In the genomic region with DNA sequence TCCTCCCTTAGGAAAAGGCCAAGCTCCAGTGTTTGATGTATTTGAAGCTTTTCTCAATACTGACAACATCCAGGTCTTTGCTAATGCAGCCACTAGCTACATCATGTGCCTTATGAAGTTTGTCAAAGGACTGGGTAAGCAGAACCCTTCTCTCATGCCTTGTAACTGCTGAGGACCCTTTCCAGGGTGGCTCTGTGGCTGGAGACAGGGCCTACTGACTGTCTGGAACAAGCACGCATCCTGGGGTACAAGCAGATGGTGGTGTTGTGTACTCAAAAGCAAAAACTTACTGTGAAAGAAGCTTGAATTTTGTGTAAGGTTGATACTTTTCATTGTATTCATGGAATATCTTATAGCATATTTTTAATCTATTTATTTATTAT, we compare ENCODE assay signal across 23 cellular contexts.
"Had no signal": no experiment of that assay in that cellular context is flagged by ENCODE, and none has a peak within 500 bp of the region (broad histone marks: within the 10 kb centered on the region; RNA-seq: fewer than 3 reads in every experiment).

No MANE protein-coding gene starts in this region.

- H3K27me3 ChIP-seq: dorsolateral prefrontal cortex, esophagus squamous epithelium, neutrophil, pancreas, right lobe of liver, suprapubic skin, transverse colon, upper lobe of right lung, uterus had no signal

- H3K9me3 ChIP-seq: esophagus squamous epithelium, neutrophil, pancreas, right lobe of liver, suprapubic skin, transverse colon, upper lobe of right lung, uterus had no signal

- DNase-seq: effector CD4-positive, alpha-beta T cell; esophagus squamous epithelium; foreskin melanocyte; immature natural killer cell; islet precursor cell; kidney glomerular epithelial cell; mammary epithelial cell; natural killer cell; right lobe of liver; stimulated activated CD4-positive, alpha-beta T cell treated with anti-CD3 and anti-CD28 coated beads, Interleukin-12 subunit alpha, Interleukin-12 subunit beta, amount 100 ng/mL, for 4 hours; stimulated activated CD4-positive, alpha-beta T cell treated with anti-CD3 and anti-CD28 coated beads, Interleukin-1b, Interleukin-23, amount 100 ng/mL, for 48 hours; stimulated activated CD4-positive, alpha-beta T cell treated with anti-CD3 and anti-CD28 coated beads, Interleukin-4, amount 100 ng/mL, for 1 hour; stimulated activated CD8-positive, alpha-beta memory T cell treated with anti-CD3 and anti-CD28 coated beads, Interleukin-4, amount 100 ng/mL, for 48 hours; stimulated activated naive CD4-positive, alpha-beta T cell; stimulated activated naive CD8-positive, alpha-beta T cell treated with anti-CD3 and anti-CD28 coated beads, Interleukin-15, amount 100 ng/mL, for 72 hours; upper lobe of right lung had no signal

- H3K27ac ChIP-seq: neutrophil, pancreas, right lobe of liver, transverse colon, upper lobe of right lung, uterus had no signal

- ATAC-seq: natural killer cell had no signal

- H3K36me3 ChIP-seq: esophagus squamous epithelium, neutrophil, right lobe of liver, suprapubic skin, transverse colon, upper lobe of right lung, uterus had no signal

- H3K4me1 ChIP-seq: pancreas, right lobe of liver, transverse colon, upper lobe of right lung, uterus had no signal

- H3K4me3 ChIP-seq: dorsolateral prefrontal cortex, esophagus squamous epithelium, pancreas, right lobe of liver, smooth muscle cell, suprapubic skin, transverse colon, upper lobe of right lung, uterus had no signal
